27 cellular contexts compared by ENCODE assay signal in the genomic region with DNA sequence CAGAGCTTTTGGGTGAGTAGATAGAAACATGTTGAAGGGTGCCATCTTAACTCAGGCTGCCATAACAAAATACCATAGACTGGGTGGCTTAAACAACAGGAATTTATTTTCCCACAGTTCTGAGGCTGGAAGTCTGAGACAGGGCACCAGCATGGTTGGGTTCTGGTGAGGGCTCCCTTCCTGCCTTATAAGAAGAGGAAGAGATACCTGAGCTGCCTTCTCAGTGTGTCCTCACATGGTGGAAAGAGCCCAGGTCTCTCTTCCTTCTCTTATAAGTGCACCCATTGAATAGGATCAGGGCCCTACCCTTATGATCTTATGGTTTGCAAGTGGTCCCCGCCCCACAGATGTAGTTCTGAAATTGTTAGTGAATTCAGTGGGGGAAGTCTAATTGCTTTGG.
"Had no signal": no experiment of that assay in that cellular context is flagged by ENCODE, and none has a peak within 500 bp of the region (broad histone marks: within the 10 kb centered on the region; RNA-seq: fewer than 3 reads in every experiment).

No MANE protein-coding gene starts in this region.

- ATAC-seq: activated CD4-positive, alpha-beta T cell treated with anti-CD3 and anti-CD28 coated beads for 36 hours; activated CD8-positive, alpha-beta T cell treated with anti-CD3 and anti-CD28 coated beads, Interleukin-2, amount 10 ng/mL, durations not matched to agents 7 days and 5 days; Panc1; Right ventricle myocardium inferior; T-cell had no signal

- H3K27ac ChIP-seq: breast epithelium, SK-N-MC, WERI-Rb-1 had no signal

- H3K27me3 ChIP-seq: breast epithelium had no signal

- H3K4me1 ChIP-seq: breast epithelium had no signal

- H3K36me3 ChIP-seq: breast epithelium, WERI-Rb-1 had no signal

- H3K9me3 ChIP-seq: breast epithelium had no signal

- DNase-seq: activated CD4-positive, alpha-beta T cell treated with anti-CD3 and anti-CD28 coated beads for 36 hours; activated CD8-positive, alpha-beta memory T cell treated with anti-CD3 and anti-CD28 coated beads, Interleukin-2, amount 50 U/mL, for 48 hours; activated CD8-positive, alpha-beta T cell treated with anti-CD3 and anti-CD28 coated beads, Interleukin-2, amount 10 ng/mL, durations not matched to agents 7 days and 5 days; activated effector memory CD4-positive, alpha-beta T cell treated with Interleukin-2 at 50 U/mL for 16 hours; activated naive CD4-positive, alpha-beta T cell; activated T-cell treated with anti-CD3 and anti-CD28 coated beads, Interleukin-2, amount 50 U/mL, for 1 hour; aorta; caudate nucleus; KG1; MV-4-11; NCI-H1092 treated with DMSO at 0.1 percent for 48 hours; NCI-H1417 treated with DMSO at 0.1 percent for 48 hours; NCI-H1694 treated with DMSO at 0.1 percent for 48 hours; NCI-H2029 treated with DMSO at 0.1 percent for 48 hours; NCI-H345; NCI-H510A; NCI-H526 treated with DMSO at 0.1 percent for 48 hours; NK-92 treated with Interleukin-12 subunit alpha and Interleukin-12 subunit beta, amount 100 ng/mL, for 24 hours; OCI-M1; RPMI8226; T-cell; T-helper 2 cell; WERI-Rb-1 had no signal

- H3K4me3 ChIP-seq: breast epithelium, SK-N-MC had no signal
